Comparison of ENCODE assay signal across 8 cellular contexts in the genomic region with DNA sequence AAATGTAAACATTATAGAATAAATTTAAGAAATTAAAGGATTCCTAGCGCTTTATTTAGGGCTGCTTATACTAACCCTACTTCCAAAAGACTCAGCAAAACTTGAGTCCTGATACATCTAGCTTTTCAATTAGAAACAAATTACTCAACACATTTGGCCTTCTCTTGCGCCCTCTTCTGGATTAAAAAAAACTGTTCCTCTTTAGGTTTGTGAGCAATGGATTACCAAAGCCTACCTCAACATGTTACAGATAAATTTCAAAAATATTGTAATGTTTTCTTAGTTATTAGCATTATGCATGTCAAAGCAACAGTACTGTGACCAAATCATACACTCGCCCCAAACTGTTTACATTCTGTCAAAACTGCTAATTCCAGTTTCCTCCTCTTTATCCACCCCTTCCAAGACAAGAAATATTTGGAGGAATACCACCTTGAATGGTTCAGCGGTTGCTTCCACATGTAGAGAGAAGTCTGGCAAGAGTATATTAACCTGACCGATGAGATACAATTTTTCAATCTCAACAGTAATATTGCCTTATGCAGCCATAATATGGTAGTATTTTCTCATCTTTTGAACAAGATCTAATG. TPM values are rescaled to one million over a fixed set of nuclear protein-coding genes. Genes with fewer than 3 reads are reported as not detected.
DNase-seq lines count a peak whose midpoint lies in the region; ATAC-seq and TF ChIP-seq lines count a peak whose summit lies in the region.

No MANE protein-coding gene starts in this region.

- H3K9ac ChIP-seq in iPS-15b (ENCODE audit: low read depth, low read length), result peak overlapping the region; percentile 85
- H3K9ac ChIP-seq in skeletal muscle satellite cell (ENCODE audit: low read depth, low read length), result peak overlapping the region; percentile 99

- DNase-seq in DMS114 treated with DMSO at 0.1 percent for 48 hours (lab: John Stamatoyannopoulos, UW; ENCODE audit: unreplicated experiment) (peak; percentile 53), HL-60 (ENCODE audit: low read depth in 1 of 2, low spot score in 1 of 2) (peak in 1 of 2 experiments; percentile 67), NCI-H82 treated with DMSO at 0.1 percent for 48 hours (lab: John Stamatoyannopoulos, UW; ENCODE audit: unreplicated experiment) (peak; percentile 64), ascending aorta (ENCODE audit: low spot score in 2 of 2) (no peak)

- peak overlapping the region; percentile 83 for H3K27ac ChIP-seq in HL-60 (replicated peaks)
- H3K27ac ChIP-seq in ascending aorta, result peak overlapping the region; percentile 95 to 96

- peak overlapping the region; percentile 97 for H3K4me3 ChIP-seq in HL-60 (replicated peaks; ENCODE audit: insufficient read depth, low read length)
- H3K4me3 ChIP-seq in ascending aorta, result peak overlapping the region; percentile 82 to 89
- peak overlapping the region; percentile 90 for H3K4me3 ChIP-seq in iPS-15b (ENCODE audit: low read depth, low read length)
- H3K4me3 ChIP-seq in skeletal muscle satellite cell (ENCODE audit: low read length), result peak overlapping the region; percentile 92

- intact Hi-C loops in ascending aorta (cut with DNase I), result loop anchor here (1.0 to 10.0 kb wide), 2 partner anchors 72 to 104 kb away; partner anchors contain the start of gene TAOK1

- H3K4me1 ChIP-seq in ascending aorta, result peaks cover 9 to 31% of the 10 kb centered on the region in 2 donors
- peaks cover 2% of the 10 kb centered on the region for H3K4me1 ChIP-seq in iPS-15b (ENCODE audit: control insufficient read depth, insufficient read depth, low read length)
- peaks cover 36% of the 10 kb centered on the region for H3K4me1 ChIP-seq in skeletal muscle satellite cell (ENCODE audit: control insufficient read depth, insufficient read depth, low read length)

- no peaks in the 10 kb centered on the region for H3K27me3 ChIP-seq in HL-60 (ENCODE audit: insufficient read depth, poor library complexity, severe bottlenecking)
- H3K27me3 ChIP-seq in ascending aorta, result no peaks in the 10 kb centered on the region
- no peaks in the 10 kb centered on the region for H3K27me3 ChIP-seq in iPS-15b (ENCODE audit: control insufficient read depth, insufficient read depth, low read length)
- no peaks in the 10 kb centered on the region for H3K27me3 ChIP-seq in skeletal muscle satellite cell (ENCODE audit: control insufficient read depth, insufficient read depth, low read length)

- TF ChIP-seq CTCF in HL-60 (IDR thresholded peaks at IDR 0.05; ENCODE audit: insufficient read depth, low read length) (peak; percentile 40), ascending aorta (IDR thresholded peaks at IDR 0.05) (peak; percentile 44 to 76 (median 63))

- H3K36me3 ChIP-seq in ascending aorta, result peaks cover 10 to 29% of the 10 kb centered on the region in 2 donors
- H3K36me3 ChIP-seq in iPS-15b (ENCODE audit: control insufficient read depth, insufficient read depth, low read length), result peaks cover 15% of the 10 kb centered on the region
- H3K36me3 ChIP-seq in skeletal muscle satellite cell (ENCODE audit: insufficient read depth, low read length), result peaks cover 38% of the 10 kb centered on the region

- H3K9me3 ChIP-seq in ascending aorta (no peaks in the 10 kb centered on the region), iPS-15b (ENCODE audit: control insufficient read depth, insufficient read depth, low read length) (no peaks in the 10 kb centered on the region), skeletal muscle satellite cell (replicated peaks; ENCODE audit: low read length) (no peaks in the 10 kb centered on the region)

- ATAC-seq in HG02642 (IDR thresholded peaks at IDR 0.05; ENCODE audit: poor library complexity, unreplicated experiment), result no peak
- ATAC-seq in HG03460 (IDR thresholded peaks at IDR 0.05; ENCODE audit: unreplicated experiment), result no peak

- peak overlapping the region; percentile 93 for H3K4me2 ChIP-seq in skeletal muscle satellite cell (ENCODE audit: low read length)

RNA-seq across cellular contexts. Expression of gene NUFIP2, which starts 2.7 kb away (rescaled TPM):
- 11.0 TPM for total RNA-seq in ascending aorta
- total RNA-seq in skeletal muscle satellite cell (2012; rRNA removed), result 38.0 and 40.8 TPM in 2 replicates

RNA-seq across cellular contexts. Expression of gene CRYBA1, which starts 44.6 kb away (rescaled TPM):
- not detected for total RNA-seq in ascending aorta
- not detected in 2 replicates for total RNA-seq in skeletal muscle satellite cell (2012; rRNA removed)

Comparison
In these comparisons a context has a peak if more than half of its experiments do, and no peak if none do; other contexts are left out.
1. DNase-seq: peak in DMS114 treated with DMSO at 0.1 percent for 48 hours (single experiment) and NCI-H82 treated with DMSO at 0.1 percent for 48 hours (single experiment); none in ascending aorta (0 of 2).
2. Peak in every context shown above with its lines, with median percentiles within 50 percentile points of each other: H3K4me3 ChIP-seq.